ENCODE assay signal across 8 cellular contexts in genomic region chr10:132420469-132421376, GRCh38. TPM values are rescaled to one million over a fixed set of nuclear protein-coding genes. Genes with fewer than 3 reads are reported as not detected.
A peak's percentile ranks its signal among the peaks of the same experiment; 100 is the strongest.
DNase-seq lines count a peak whose midpoint lies in the region; ATAC-seq and TF ChIP-seq lines count a peak whose summit lies in the region.

No MANE protein-coding gene starts in this region.

- H3K4me3 ChIP-seq in fibroblast of the aortic adventitia (ENCODE audit: low read depth, low read length) (no peak overlapping the region), skin epidermis (no peak overlapping the region)

- TF ChIP-seq CTCF in fibroblast of the aortic adventitia (IDR thresholded peaks at IDR 0.05; ENCODE audit: insufficient read depth, low read length), result no peak

- DNase-seq in SIG-M5 treated with dmso at 0.1 percent for 504 hours (lab: John Stamatoyannopoulos, UW; ENCODE audit: unreplicated experiment) (peak; percentile 12), SIG-M5 (lab: John Stamatoyannopoulos, UW) (no peak), NOMO-1 treated with dmso at 0.1 percent for 144 hours (lab: John Stamatoyannopoulos, UW; ENCODE audit: unreplicated experiment) (peak; percentile 63), fibroblast of the aortic adventitia (ENCODE audit: low read depth) (peak; percentile 4), AG20443 (ENCODE audit: low spot score) (no peak), NCI-H2196 treated with DMSO at 0.1 percent for 48 hours (lab: John Stamatoyannopoulos, UW; ENCODE audit: unreplicated experiment) (no peak)

- ATAC-seq in HG02623 (IDR thresholded peaks at IDR 0.05; ENCODE audit: unreplicated experiment), result no peak

- peak overlapping the region in 20 of 21 experiments; percentile 67 to 91 (median 85) for H3K27ac ChIP-seq in skin epidermis

RNA-seq across cellular contexts. Expression of gene PWWP2B, which starts 23.7 kb away (rescaled TPM):
- total RNA-seq in fibroblast of the aortic adventitia (ENCODE audit: low replicate concordance), result 6.1 and 7.2 TPM in 2 replicates

Comparison
In these comparisons a context has a peak if more than half of its experiments do, and no peak if none do; other contexts are left out.
1. DNase-seq: peak in SIG-M5 treated with dmso at 0.1 percent for 504 hours (single experiment), NOMO-1 treated with dmso at 0.1 percent for 144 hours (single experiment) and fibroblast of the aortic adventitia (single experiment); none in SIG-M5 (single experiment), AG20443 (single experiment) and NCI-H2196 treated with DMSO at 0.1 percent for 48 hours (single experiment).